21 cellular contexts compared by ENCODE assay signal in the genomic region with DNA sequence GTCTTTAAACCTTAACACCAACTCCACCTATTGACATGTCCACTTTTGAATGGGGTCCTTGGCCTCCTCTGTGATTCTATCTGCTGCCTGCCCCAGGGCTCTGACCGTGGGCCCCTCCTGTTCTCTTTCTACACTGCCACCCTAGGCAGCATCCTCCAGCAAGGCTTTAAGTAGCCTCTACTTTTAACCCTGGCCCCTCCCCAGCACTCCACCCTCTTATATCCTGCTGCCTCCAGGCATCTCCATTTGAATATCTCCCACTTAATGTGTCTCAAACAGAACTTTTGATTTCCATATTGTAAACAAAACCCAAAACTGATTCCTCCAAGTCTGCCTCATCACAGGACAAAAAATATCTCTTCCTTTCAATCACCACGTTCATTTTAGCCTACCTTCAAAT.
DNase-seq lines count a peak whose midpoint lies in the region; ATAC-seq and TF ChIP-seq lines count a peak whose summit lies in the region.
"Had no signal": no experiment of that assay in that cellular context is flagged by ENCODE, and none has a peak within 500 bp of the region (broad histone marks: within the 10 kb centered on the region; RNA-seq: fewer than 3 reads in every experiment).

No MANE protein-coding gene starts in this region.

- no peaks in the 10 kb centered on the region for H3K36me3 Mint-ChIP-seq in mesothelial cell of epicardium
- H3K36me3 Mint-ChIP-seq: neural progenitor cell; stimulated activated effector memory CD8-positive, alpha-beta T cell treated with anti-CD3 and anti-CD28 coated beads, Interleukin-12 subunit alpha, Interleukin-12 subunit beta, amount 100 ng/mL, for 72 hours had no signal

- H3F3A ChIP-seq in PC-9 (ENCODE audit: insufficient read depth, low read depth), result 0 out of 2 replicates have a peak, but pooled peaks cover 5% of the 10 kb centered on the region

- H3K27ac ChIP-seq in HUES64 (ENCODE audit: low read depth, low read length), result no peak overlapping the region
- H3K27ac ChIP-seq in PC-9, result peak overlapping the region; percentile 35; the same call in 1 of the 2 replicates
- H3K27ac ChIP-seq in iPS-20b (ENCODE audit: low read length), result no peak overlapping the region
- H3K27ac ChIP-seq in transverse colon, result peak overlapping the region; percentile 68 to 78 (median 76)
- H3K27ac ChIP-seq: neural progenitor cell, psoas muscle, SK-N-MC, WERI-Rb-1 had no signal

- H3K9me3 ChIP-seq in HUES64 (ENCODE audit: insufficient read depth, low read depth, low read length) (no peaks in the 10 kb centered on the region), PC-9 (ENCODE audit: insufficient read depth, low read depth) (no peaks in the 10 kb centered on the region), iPS-20b (ENCODE audit: insufficient read depth, low read depth, low read length) (no peaks in the 10 kb centered on the region), transverse colon (no peaks in the 10 kb centered on the region), MG63 (no peaks in the 10 kb centered on the region)
- H3K9me3 ChIP-seq: body of pancreas, psoas muscle had no signal

- H3K27ac Mint-ChIP-seq in mesothelial cell of epicardium, result no peak overlapping the region
- H3K27ac Mint-ChIP-seq: activated T-helper 2 cell treated with anti-CD3 and anti-CD28 coated beads, Interferon-gamma antibody, Interleukin-2, Interleukin-4, amounts not matched to agents 10 μg/mL and 5 μg/mL and 100 μg/mL, durations not matched to agents 14 hours and 24 hours and 36 hours; neural progenitor cell; stimulated activated effector memory CD8-positive, alpha-beta T cell treated with anti-CD3 and anti-CD28 coated beads, Interleukin-12 subunit alpha, Interleukin-12 subunit beta, amount 100 ng/mL, for 72 hours had no signal

- no TSS peak for BruUV-seq in PC-9 (replicated peaks; lab: Mats Ljungman, UMichigan)

- no peak for TF ChIP-seq CTCF in PC-9 (conservative IDR thresholded peaks at IDR 0.05)
- TF ChIP-seq CTCF in transverse colon (IDR thresholded peaks at IDR 0.05), result no peak
- TF ChIP-seq CTCF in mesothelial cell of epicardium (IDR thresholded peaks at IDR 0.05; ENCODE audit: unreplicated experiment), result no peak

- no peak for TF ChIP-seq EP300 in transverse colon (IDR thresholded peaks at IDR 0.05; ENCODE audit: low read depth)

- H3K9me3 Mint-ChIP-seq in mesothelial cell of epicardium, result no peaks in the 10 kb centered on the region
- H3K9me3 Mint-ChIP-seq: activated T-helper 2 cell treated with anti-CD3 and anti-CD28 coated beads, Interferon-gamma antibody, Interleukin-2, Interleukin-4, amounts not matched to agents 10 μg/mL and 5 μg/mL and 100 μg/mL, durations not matched to agents 14 hours and 24 hours and 36 hours; neural progenitor cell; stimulated activated effector memory CD8-positive, alpha-beta T cell treated with anti-CD3 and anti-CD28 coated beads, Interleukin-12 subunit alpha, Interleukin-12 subunit beta, amount 100 ng/mL, for 72 hours had no signal

- peaks cover 22% of the 10 kb centered on the region for H3K27me3 ChIP-seq in HUES64 (ENCODE audit: insufficient read depth, low read length)
- H3K27me3 ChIP-seq in PC-9 (ENCODE audit: insufficient read depth, low read depth), result no peaks in the 10 kb centered on the region
- peaks cover 26% of the 10 kb centered on the region for H3K27me3 ChIP-seq in iPS-20b (ENCODE audit: insufficient read depth, low read length)
- no peaks in the 10 kb centered on the region for H3K27me3 ChIP-seq in transverse colon
- no peaks in the 10 kb centered on the region for H3K27me3 ChIP-seq in MG63
- H3K27me3 ChIP-seq: body of pancreas had no signal

- H3K27me3 Mint-ChIP-seq in mesothelial cell of epicardium (ENCODE audit: low read depth), result no peaks in the 10 kb centered on the region

- intact Hi-C loops in PC-9 (cut with micrococcal nuclease; ENCODE audit: unreplicated experiment) (loop anchor here (1.0 to 5.0 kb wide), 2 partner anchors 35 to 49 kb away; no protein-coding TSS in a partner anchor), transverse colon (cut with DNase I; ENCODE audit: low total_unique reads) (no loop called here)

- peaks cover 55% of the 10 kb centered on the region for H3K4me1 Mint-ChIP-seq in mesothelial cell of epicardium

- H3K9me2 ChIP-seq in PC-9 (ENCODE audit: insufficient read depth), result no peaks in the 10 kb centered on the region

- peaks cover 9% of the 10 kb centered on the region for H3K79me2 ChIP-seq in PC-9 (ENCODE audit: low read depth)

- H3K4me1 ChIP-seq in HUES64 (ENCODE audit: insufficient read depth, low read length) (peaks cover 56% of the 10 kb centered on the region), PC-9 (replicated peaks; ENCODE audit: insufficient read depth) (peaks cover 42% of the 10 kb centered on the region), iPS-20b (ENCODE audit: insufficient read depth, low read length) (peaks cover 16% of the 10 kb centered on the region; the same call in 1 of the 2 replicates), transverse colon (peaks cover 3 to 61% (median 28%) of the 10 kb centered on the region in 4 donors)
- H3K4me1 ChIP-seq: psoas muscle had no signal

- H3K4me3 Mint-ChIP-seq in mesothelial cell of epicardium, result no peak overlapping the region
- H3K4me3 Mint-ChIP-seq: stimulated activated effector memory CD8-positive, alpha-beta T cell treated with anti-CD3 and anti-CD28 coated beads, Interleukin-12 subunit alpha, Interleukin-12 subunit beta, amount 100 ng/mL, for 72 hours had no signal

- ATAC-seq in GM19397 (IDR thresholded peaks at IDR 0.05; ENCODE audit: unreplicated experiment), result no peak
- ATAC-seq: body of pancreas; left lobe of liver; psoas muscle; stimulated activated effector memory CD8-positive, alpha-beta T cell treated with anti-CD3 and anti-CD28 coated beads, Interleukin-12 subunit alpha, Interleukin-12 subunit beta, amount 100 ng/mL, for 72 hours had no signal

- H3K4me3 ChIP-seq in HUES64 (ENCODE audit: low read length), result peak overlapping the region; percentile 4; the same call in 1 of the 2 replicates
- H3K4me3 ChIP-seq in PC-9, result no peak overlapping the region
- H3K4me3 ChIP-seq in iPS-20b (ENCODE audit: low read length), result peak overlapping the region; percentile 33; the same call in 1 of the 2 replicates
- H3K4me3 ChIP-seq in transverse colon, result no peak overlapping the region
- no peak overlapping the region for H3K4me3 ChIP-seq in MG63
- H3K4me3 ChIP-seq: body of pancreas, neural progenitor cell, psoas muscle, SK-N-MC had no signal

- H3K9ac ChIP-seq in HUES64 (ENCODE audit: low read depth, low read length), result no peak overlapping the region
- H3K9ac ChIP-seq in iPS-20b (ENCODE audit: low read depth, low read length), result no peak overlapping the region
- H3K9ac ChIP-seq: neural progenitor cell had no signal

- no peak overlapping the region for H2AFZ ChIP-seq in PC-9
- H2AFZ ChIP-seq: neural progenitor cell had no signal

- peak overlapping the region; percentile 32; the same call in 1 of the 2 replicates for H3K4me2 ChIP-seq in PC-9
- H3K4me2 ChIP-seq: neural progenitor cell had no signal

- in situ Hi-C loops in transverse colon (cut with MboI; ENCODE audit: low pct_ligation_motif_present in 1 of 4, low pct_unique_long_range_greater_than_20kb in 1 of 4, low sequenced_read_pairs in 3 of 4), result loop anchor here in 1 of 4 donors (5.0 kb wide), 1 partner anchor 35 kb away; no protein-coding TSS in a partner anchor

- 8% methylated on average over 2 of the region's 2 CpGs for WGBS in HUES64
- 34 to 37% methylated on average over 2 of the region's 2 CpGs for WGBS in transverse colon (ENCODE audit: low coverage in 1 of 2), 2 donors

- H4K20me1 ChIP-seq in PC-9 (ENCODE audit: insufficient read depth), result no peaks in the 10 kb centered on the region; the same call in 1 of the 2 replicates

- CTCF ChIA-PET in PC-9 (lab: Charles Lee), result no interaction called here

- no peak for TF ChIP-seq POLR2A in transverse colon (IDR thresholded peaks at IDR 0.05)

- POLR2A ChIA-PET in PC-9 (lab: Charles Lee; ENCODE audit: unreplicated experiment), result no interaction called here

- no peaks in the 10 kb centered on the region for H3K36me3 ChIP-seq in HUES64 (ENCODE audit: insufficient read depth, low read length)
- no peaks in the 10 kb centered on the region for H3K36me3 ChIP-seq in PC-9 (ENCODE audit: low read depth)
- H3K36me3 ChIP-seq in iPS-20b (ENCODE audit: insufficient read depth, low read depth, low read length), result no peaks in the 10 kb centered on the region
- no peaks in the 10 kb centered on the region for H3K36me3 ChIP-seq in transverse colon
- H3K36me3 ChIP-seq in MG63, result no peaks in the 10 kb centered on the region
- H3K36me3 ChIP-seq: neural progenitor cell, WERI-Rb-1 had no signal

- DNase-seq in PC-9 (no peak), transverse colon (peak; percentile 22), mesothelial cell of epicardium (ENCODE audit: low spot score in 2 of 2, unreplicated experiment in 2 of 2) (no peak), MG63 (no peak)
- DNase-seq: activated CD4-positive, alpha-beta T cell treated with anti-CD3 and anti-CD28 coated beads, Interleukin-2, amount 50 U/mL, for 4 hours; activated CD8-positive, alpha-beta memory T cell treated with anti-CD3 and anti-CD28 coated beads, Interleukin-2, amount 50 U/mL, for 4 hours; NCI-H187; NCI-H2227 treated with DMSO at 0.1 percent for 48 hours; psoas muscle; RPMI8226; stimulated activated CD4-positive, alpha-beta T cell treated with anti-CD3 and anti-CD28 coated beads, Interleukin-1b, Interleukin-23, amount 100 ng/mL, for 48 hours; WERI-Rb-1 had no signal

Comparison
In these comparisons a context has a peak if more than half of its experiments do, and no peak if none do; other contexts are left out.
1. H3K27ac ChIP-seq: peak in PC-9 (single experiment) and transverse colon (4 of 4); none in HUES64 (single experiment) and iPS-20b (single experiment).
2. H3K4me3 ChIP-seq: peak in HUES64 (single experiment) and iPS-20b (single experiment); none in PC-9 (single experiment), transverse colon (0 of 4) and MG63 (single experiment).